17 cellular contexts compared by ENCODE assay signal in the genomic region with DNA sequence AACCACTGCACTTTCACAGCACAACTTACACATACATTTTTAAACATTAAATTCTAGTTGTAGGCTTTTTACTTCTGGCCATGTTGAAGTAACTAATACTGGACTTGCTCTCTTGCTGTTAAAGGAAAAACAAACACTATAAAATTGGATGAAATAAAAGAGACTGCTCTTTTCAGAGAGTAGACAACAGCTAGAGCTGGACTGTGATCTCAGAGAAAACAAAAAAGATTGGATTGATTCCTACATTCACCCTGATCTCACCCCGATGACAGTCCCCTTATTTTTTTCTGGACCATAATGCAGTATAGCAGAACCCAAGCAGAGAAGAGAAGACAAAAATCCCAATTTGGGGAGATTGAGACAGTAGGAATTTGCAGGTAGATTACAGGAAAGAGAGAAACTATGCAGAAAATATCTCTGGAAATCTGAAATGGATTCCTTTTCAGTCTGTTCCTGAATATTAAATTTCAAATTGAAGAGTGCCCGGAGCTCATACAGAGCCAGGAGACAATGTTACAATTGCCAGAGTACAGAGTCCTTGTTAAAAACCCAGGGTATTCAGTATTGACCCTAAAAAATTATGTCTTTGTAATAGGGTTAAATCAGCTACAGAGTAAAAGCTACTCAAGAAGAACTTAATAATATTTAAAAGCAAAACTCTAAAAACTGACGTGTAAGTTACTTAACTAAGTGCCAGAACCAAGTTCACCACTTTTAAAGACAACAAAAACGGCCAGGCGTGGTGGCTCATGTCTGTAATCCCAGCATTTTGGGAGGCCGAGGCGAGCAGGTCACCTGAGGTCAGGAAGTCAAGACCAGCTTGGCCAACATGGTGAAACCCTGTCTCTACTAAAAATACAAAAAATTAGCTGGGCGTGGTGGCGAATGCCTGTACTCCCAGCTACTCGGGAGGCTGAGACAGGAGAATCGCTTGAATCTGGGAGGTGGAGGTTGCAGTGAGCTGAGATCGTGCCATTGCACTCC.
DNase-seq lines count a peak whose midpoint lies in the region; ATAC-seq and TF ChIP-seq lines count a peak whose summit lies in the region.
"Had no signal": no experiment of that assay in that cellular context is flagged by ENCODE, and none has a peak within 500 bp of the region (broad histone marks: within the 10 kb centered on the region; RNA-seq: fewer than 3 reads in every experiment).

No MANE protein-coding gene starts in this region.

- peak overlapping the region; percentile 12 for H3K4me3 ChIP-seq in adipocyte (ENCODE audit: low read length)
- H3K4me3 ChIP-seq: GM23338, SK-N-MC had no signal

- intact Hi-C loops in Right ventricle myocardium inferior (cut with DNase I): no loop called here

- no peaks in the 10 kb centered on the region for H3K27me3 ChIP-seq in adipocyte (replicated peaks; ENCODE audit: control insufficient read depth, insufficient read depth, low read length)

- H3K27ac Mint-ChIP-seq in osteocyte (ENCODE audit: unreplicated experiment): peak overlapping the region; percentile 68
- H3K27ac Mint-ChIP-seq: GM23338; T-helper 1 cell treated with Interleukin-12 subunit alpha and Interleukin-12 subunit beta and Interleukin-4 antibody, amounts not matched to agents 30 μg/mL and 1 μg/mL, for 36 hours had no signal

- peaks cover 34% of the 10 kb centered on the region for H3K4me1 Mint-ChIP-seq in osteocyte (ENCODE audit: unreplicated experiment)

- H3K9me3 Mint-ChIP-seq in osteocyte (ENCODE audit: unreplicated experiment): peaks cover 11% of the 10 kb centered on the region
- H3K9me3 Mint-ChIP-seq: GM23338 had no signal

- peaks cover 9% of the 10 kb centered on the region for H3K4me1 ChIP-seq in adipocyte (ENCODE audit: control insufficient read depth, insufficient read depth, low read length)

- peak; percentile 47 for DNase-seq in NCI-H2171 treated with DMSO at 0.1 percent for 48 hours (lab: John Stamatoyannopoulos, UW)
- DNase-seq in NCI-H2171 (lab: John Stamatoyannopoulos, UW): no peak
- DNase-seq in NCI-H2196 (lab: John Stamatoyannopoulos, UW; ENCODE audit: unreplicated experiment): peak; percentile 58
- no peak for DNase-seq in adipocyte (ENCODE audit: low read depth)
- DNase-seq in osteocyte (ENCODE audit: extremely low spot score, unreplicated experiment): no peak
- DNase-seq in Right ventricle myocardium inferior (ENCODE audit: missing footprints): no peak
- no peak for DNase-seq in activated CD4-positive, alpha-beta T cell treated with anti-CD3 and anti-CD28 coated beads, Interleukin-2, amount 50 U/mL, for 4 hours
- DNase-seq in retina: no peak
- DNase-seq: C1 segment of cervical spinal cord, DMS79 treated with DMSO at 0.1 percent for 48 hours, KG1, MM.1S, NCI-H1417, NCI-H2081 treated with DMSO at 0.1 percent for 48 hours had no signal

- no peak overlapping the region for H3K4me3 Mint-ChIP-seq in osteocyte (ENCODE audit: unreplicated experiment)
- H3K4me3 Mint-ChIP-seq: GM23338; T-helper 1 cell treated with Interleukin-12 subunit alpha and Interleukin-12 subunit beta and Interleukin-4 antibody, amounts not matched to agents 30 μg/mL and 1 μg/mL, for 36 hours had no signal

- no peaks in the 10 kb centered on the region for H3K36me3 ChIP-seq in adipocyte (ENCODE audit: control insufficient read depth, insufficient read depth, low read length, severe bottlenecking)

- no peak for ATAC-seq in Right ventricle myocardium inferior
- ATAC-seq: GM23338 had no signal

- H3K9ac ChIP-seq in adipocyte (ENCODE audit: low read length): no peak overlapping the region

- no peaks in the 10 kb centered on the region for H3K36me3 Mint-ChIP-seq in osteocyte (ENCODE audit: unreplicated experiment)

- no peak for TF ChIP-seq CTCF in osteocyte (IDR thresholded peaks at IDR 0.05)

- H3K9me3 ChIP-seq in adipocyte (ENCODE audit: control insufficient read depth, low read length): peaks cover 11% of the 10 kb centered on the region

- H3K27me3 Mint-ChIP-seq in osteocyte (ENCODE audit: unreplicated experiment): no peaks in the 10 kb centered on the region

Comparison
In these comparisons a context has a peak if more than half of its experiments do, and no peak if none do; other contexts are left out.
1. DNase-seq: peak in NCI-H2171 treated with DMSO at 0.1 percent for 48 hours (single experiment) and NCI-H2196 (single experiment); none in NCI-H2171 (single experiment), adipocyte (single experiment), osteocyte (single experiment), Right ventricle myocardium inferior (single experiment), activated CD4-positive, alpha-beta T cell treated with anti-CD3 and anti-CD28 coated beads, Interleukin-2, amount 50 U/mL, for 4 hours (0 of 2) and retina (single experiment).